1 cellular context compared by ENCODE assay signal in the genomic region with DNA sequence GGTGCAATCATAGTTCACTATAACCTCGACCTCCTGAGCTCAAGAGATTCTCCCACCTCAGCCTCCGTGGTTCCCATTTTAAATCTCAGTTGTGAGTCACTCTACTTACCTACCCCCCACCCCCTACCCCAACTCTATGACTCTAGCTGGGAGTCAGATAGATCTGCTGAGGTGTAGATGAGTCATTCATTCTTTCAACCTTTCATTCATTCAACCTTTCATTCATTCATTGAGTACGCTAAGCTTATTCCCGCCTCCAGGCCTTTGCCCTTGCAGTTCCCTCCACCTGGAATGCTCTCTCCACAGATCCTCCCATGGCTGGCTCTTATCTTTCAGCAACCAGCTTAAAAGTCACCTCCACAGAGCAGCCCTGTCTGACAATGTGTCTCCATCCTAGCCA.
A peak's percentile ranks its signal among the peaks of the same experiment; 100 is the strongest.
TF ChIP-seq lines count a peak whose summit lies in the region.

No MANE protein-coding gene starts in this region.

TF ChIP-seq in HCT116, 20 proteins besides CTCF, POLR2A, EP300 and RAD21 (continued from another document):
- peak; percentile 73; the same call in 1 of the 2 replicates for TF ChIP-seq CBX3 (IDR thresholded peaks at IDR 0.05; ENCODE audit: low read depth)
- no peak for TF ChIP-seq REST (IDR thresholded peaks at IDR 0.05; ENCODE audit: low read depth)
- TF ChIP-seq JUND (IDR thresholded peaks at IDR 0.05) = peak; percentile 45
